In genomic region chr1:236099622-236100021, GRCh38 we compare ENCODE assay signal across 27 cellular contexts. TPM values are rescaled to one million over a fixed set of nuclear protein-coding genes. Genes with fewer than 3 reads are reported as not detected.
A peak's percentile ranks its signal among the peaks of the same experiment; 100 is the strongest.
DNase-seq lines count a peak whose midpoint lies in the region; TF ChIP-seq lines count a peak whose summit lies in the region.
"Had no signal": no experiment of that assay in that cellular context is flagged by ENCODE, and none has a peak within 500 bp of the region (broad histone marks: within the 10 kb centered on the region; RNA-seq: fewer than 3 reads in every experiment).

No MANE protein-coding gene starts in this region.

- TF ChIP-seq CTCF in BJ (IDR thresholded peaks at IDR 0.05; ENCODE audit: insufficient read depth, low read depth, low read length): no peak
- no peak for TF ChIP-seq CTCF in HEK293 (tag by site-specific recombination; IDR thresholded peaks at IDR 0.05)

- no peaks in the 10 kb centered on the region for H3K4me1 ChIP-seq in HEK293 (ENCODE audit: control insufficient read depth, insufficient read depth, low read length)
- peaks cover 3% of the 10 kb centered on the region for H3K4me1 ChIP-seq in adipocyte (ENCODE audit: control insufficient read depth, insufficient read depth, low read length)
- H3K4me1 ChIP-seq: gastrocnemius medialis, left ventricle myocardium inferior, right lobe of liver, upper lobe of right lung had no signal

- CTCF ChIA-PET in BJ (lab: Yijun Ruan, JAX) (interaction anchor here (0.6 to 1.8 kb wide), 5 partner anchors 9 to 1288 kb away, joined by 4 to 6 read pairs (median 5); no protein-coding TSS in a partner anchor), HEK293 (lab: Yijun Ruan, JAX) (interaction anchor here (0.6 to 1.6 kb wide), 6 partner anchors 9 to 695 kb away, joined by 3 to 7 read pairs (median 4); partner anchors contain the start of gene MTR)

- POLR2A ChIA-PET in BJ (lab: Charles Lee) (no interaction called here), HEK293 (lab: Yijun Ruan, JAX) (no interaction called here)

- H3K9ac ChIP-seq in adipocyte (ENCODE audit: low read length): no peak overlapping the region
- H3K9ac ChIP-seq: KMS-11 had no signal

- no peaks in the 10 kb centered on the region for H3K9me3 ChIP-seq in HEK293 (ENCODE audit: control insufficient read depth, insufficient read depth, low read depth, low read length)
- H3K9me3 ChIP-seq in adipocyte (ENCODE audit: control insufficient read depth, low read length): peaks cover 4% of the 10 kb centered on the region
- H3K9me3 ChIP-seq: gastrocnemius medialis, neutrophil, right lobe of liver, upper lobe of right lung had no signal

- H3K36me3 ChIP-seq in BJ (ENCODE audit: control insufficient read depth, insufficient read depth, low read length) (no peaks in the 10 kb centered on the region), HEK293 (ENCODE audit: control insufficient read depth in 2 of 2, insufficient read depth in 1 of 2, low read length in 2 of 2) (no peaks in the 10 kb centered on the region), adipocyte (ENCODE audit: control insufficient read depth, insufficient read depth, low read length, severe bottlenecking) (no peaks in the 10 kb centered on the region)
- H3K36me3 ChIP-seq: gastrocnemius medialis, left ventricle myocardium inferior, neutrophil, right lobe of liver, suprapubic skin, upper lobe of right lung had no signal

- H3K4me3 ChIP-seq in BJ (ENCODE audit: low read depth, low read length) (no peak overlapping the region), HEK293 (ENCODE audit: low read depth, low read length) (no peak overlapping the region), adipocyte (ENCODE audit: low read length) (no peak overlapping the region)
- H3K4me3 ChIP-seq: gastrocnemius medialis, left ventricle myocardium inferior, right lobe of liver, suprapubic skin, upper lobe of right lung had no signal

- H3K27me3 ChIP-seq in BJ (ENCODE audit: control insufficient read depth, insufficient read depth, low read length) (no peaks in the 10 kb centered on the region), adipocyte (replicated peaks; ENCODE audit: control insufficient read depth, insufficient read depth, low read length) (peaks cover 8% of the 10 kb centered on the region)
- H3K27me3 ChIP-seq: right lobe of liver, upper lobe of right lung had no signal

- DNase-seq in BJ (ENCODE audit: low read depth) (peak; percentile 26), adipocyte (ENCODE audit: low read depth) (peak; percentile 52), iPS-NIHi7 (ENCODE audit: extremely low spot score) (peak; percentile 8), midbrain (lab: John Stamatoyannopoulos, UW) (no peak), DMS114 treated with DMSO at 0.1 percent for 48 hours (lab: John Stamatoyannopoulos, UW; ENCODE audit: unreplicated experiment) (no peak), NOMO-1 (lab: John Stamatoyannopoulos, UW; ENCODE audit: unreplicated experiment in 2 of 2) (no peak)
- DNase-seq in activated CD8-positive, alpha-beta memory T cell treated with anti-CD3 and anti-CD28 coated beads, Interleukin-2, amount 50 U/mL, for 4 hours: no peak
- DNase-seq: activated CD4-positive, alpha-beta T cell treated with anti-CD3 and anti-CD28 coated beads, Interleukin-2, amount 50 U/mL, for 48 hours; effector memory CD4-positive, alpha-beta T cell; gastrocnemius medialis; HCEC 1CT; hypothalamus; left ventricle myocardium inferior; MM.1S; NCI-H1436; NCI-H2107; SIG-M5; stimulated activated CD4-positive, alpha-beta T cell treated with anti-CD3 and anti-CD28 coated beads, Interleukin-15, amount 100 ng/mL, for 24 hours; stimulated activated naive B cell treated with anti-CD40 and anti-IgM and Interleukin-4, amounts not matched to agents 10 μg/mL and 1 μg/mL and 100 μg/mL, for 72 hours; T-helper 1 cell; upper lobe of right lung had no signal

- H3K27ac ChIP-seq in HEK293 (ENCODE audit: extremely low read depth, low read depth, low read length): no peak overlapping the region
- H3K27ac ChIP-seq: C4-2B, gastrocnemius medialis, KMS-11, left ventricle myocardium inferior, neutrophil, right lobe of liver, suprapubic skin, upper lobe of right lung had no signal

TF ChIP-seq in HEK293, 187 proteins besides CTCF, POLR2A, EP300 and RAD21:
- TF ChIP-seq FEZF1 (tag by site-specific recombination; IDR thresholded peaks at IDR 0.05) (no peak), ZBTB17 (tag by site-specific recombination; IDR thresholded peaks at IDR 0.05) (no peak), YY1 (tag by site-specific recombination; IDR thresholded peaks at IDR 0.05) (no peak), EGR2 (tag by site-specific recombination; IDR thresholded peaks at IDR 0.05; ENCODE audit: low read depth) (peak; percentile 78), ZNF292 (tag by site-specific recombination; IDR thresholded peaks at IDR 0.05; ENCODE audit: borderline replicate concordance, low read depth) (no peak), ZFHX2 (tag by site-specific recombination; conservative IDR thresholded peaks at IDR 0.05) (peak; percentile 66)
TF ChIP-seq in HEK293: peak in this region for 2.

RNA-seq across cellular contexts. Expression of gene NID1, which starts 34.7 kb away (rescaled TPM):
- polyA plus RNA-seq in BJ (2011; rRNA removed): 116 and 182 TPM in 2 replicates
- polyA minus RNA-seq in BJ (2011; rRNA and poly(A)+ RNA removed): 63.3 and 75.0 TPM in 2 replicates

RNA-seq across cellular contexts. Expression of gene GPR137B, which starts 42.7 kb away (rescaled TPM):
- 6.8 and 7.8 TPM in 2 replicates for polyA plus RNA-seq in BJ (2011; rRNA removed)
- 2.5 and 3.7 TPM in 2 replicates for polyA minus RNA-seq in BJ (2011; rRNA and poly(A)+ RNA removed)

Comparison
In these comparisons a context has a peak if more than half of its experiments do, and no peak if none do; other contexts are left out.
1. DNase-seq: peak in BJ (single experiment), adipocyte (single experiment) and iPS-NIHi7 (single experiment); none in midbrain (single experiment), DMS114 treated with DMSO at 0.1 percent for 48 hours (single experiment), NOMO-1 (0 of 2) and activated CD8-positive, alpha-beta memory T cell treated with anti-CD3 and anti-CD28 coated beads, Interleukin-2, amount 50 U/mL, for 4 hours (single experiment).